15 cellular contexts compared by ENCODE assay signal in the genomic region with DNA sequence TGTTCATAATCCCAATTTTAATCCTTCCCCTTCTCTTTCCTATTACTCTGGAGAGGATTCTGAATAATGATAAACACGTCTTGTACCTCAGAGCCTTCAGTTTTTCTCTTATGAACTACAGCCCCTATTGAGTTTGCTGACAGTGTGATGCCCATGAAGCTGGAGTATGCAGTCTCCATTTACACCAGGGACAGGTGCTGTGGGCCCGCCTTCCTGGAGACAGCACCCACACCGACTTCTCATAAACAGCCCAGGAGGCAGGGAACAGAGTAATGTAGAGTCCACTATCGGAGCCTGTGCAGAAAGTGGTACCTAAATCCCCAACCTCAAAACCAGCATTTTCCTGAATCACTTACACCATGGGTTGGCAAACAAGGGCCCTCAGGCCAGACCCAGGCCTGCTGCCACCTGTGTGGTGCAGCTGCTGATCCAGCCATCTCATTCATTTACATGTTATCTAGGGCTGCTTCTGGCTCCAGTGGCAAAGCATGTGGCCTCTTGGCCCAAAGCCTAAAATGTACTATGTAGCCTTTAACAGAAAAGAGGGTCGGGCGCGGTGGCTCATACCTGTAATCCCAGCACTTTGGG.
DNase-seq lines count a peak whose midpoint lies in the region; ATAC-seq and TF ChIP-seq lines count a peak whose summit lies in the region.
"Had no signal": no experiment of that assay in that cellular context is flagged by ENCODE, and none has a peak within 500 bp of the region (broad histone marks: within the 10 kb centered on the region; RNA-seq: fewer than 3 reads in every experiment).

No MANE protein-coding gene starts in this region.

- no peak for TF ChIP-seq EP300 in gastroesophageal sphincter (IDR thresholded peaks at IDR 0.05)

- intact Hi-C loops in activated naive CD4-positive, alpha-beta T cell treated with anti-CD3 and anti-CD28 coated beads for 36 hours (cut with micrococcal nuclease): loop anchor here (1.0 to 5.0 kb wide), 8 partner anchors 26 to 1144 kb away; a partner anchor contains a TSS
- intact Hi-C loops in activated T-helper 2 cell treated with anti-CD3 and anti-CD28 coated beads, Interferon-gamma antibody, Interleukin-2, Interleukin-4, amounts not matched to agents 10 μg/mL and 5 μg/mL and 100 μg/mL, durations not matched to agents 14 hours and 24 hours and 36 hours (cut with micrococcal nuclease): loop anchor here (1.0 to 10.0 kb wide), 4 partner anchors 25 to 581 kb away; no protein-coding TSS in a partner anchor
- intact Hi-C loops in vagina (cut with DNase I): no loop called here

- CTCF ChIA-PET in activated naive CD4-positive, alpha-beta T cell treated with anti-CD3 and anti-CD28 coated beads for 36 hours (lab: Charles Lee): interaction anchor here (0.6 to 3.2 kb wide), 10 partner anchors 14 to 478 kb away, joined by 3 to 23 read pairs (median 3); no protein-coding TSS in a partner anchor

- H3K27ac ChIP-seq in gastroesophageal sphincter (no peak overlapping the region), vagina (no peak overlapping the region)
- H3K27ac ChIP-seq: brain microvascular endothelial cell had no signal

- TF ChIP-seq POLR2A in gastroesophageal sphincter (IDR thresholded peaks at IDR 0.05): no peak
- no peak for TF ChIP-seq POLR2A in vagina (IDR thresholded peaks at IDR 0.05)

- TF ChIP-seq CTCF in gastroesophageal sphincter (IDR thresholded peaks at IDR 0.05) (no peak), vagina (IDR thresholded peaks at IDR 0.05) (no peak)

- peaks cover 78% of the 10 kb centered on the region for H3K36me3 Mint-ChIP-seq in activated naive CD4-positive, alpha-beta T cell treated with anti-CD3 and anti-CD28 coated beads for 36 hours (ENCODE audit: low read depth)
- peaks cover 99% of the 10 kb centered on the region for H3K36me3 Mint-ChIP-seq in activated T-helper 2 cell treated with anti-CD3 and anti-CD28 coated beads, Interferon-gamma antibody, Interleukin-2, Interleukin-4, amounts not matched to agents 10 μg/mL and 5 μg/mL and 100 μg/mL, durations not matched to agents 14 hours and 24 hours and 36 hours (ENCODE audit: low read depth)
- peaks cover 78% of the 10 kb centered on the region for H3K36me3 Mint-ChIP-seq in stimulated activated naive CD8-positive, alpha-beta T cell treated with anti-CD3 and anti-CD28 coated beads, Interleukin-15, Interleukin-2, amounts not matched to agents 100 ng/mL and 50 ng/mL, for 24 hours (ENCODE audit: low read depth)
- H3K36me3 Mint-ChIP-seq: stimulated activated memory B cell treated with anti-CD40 and anti-IgM and Interleukin-4, amounts not matched to agents 10 μg/mL and 1 μg/mL and 100 μg/mL, for 72 hours had no signal

- no peaks in the 10 kb centered on the region for H3K4me1 ChIP-seq in gastroesophageal sphincter
- H3K4me1 ChIP-seq in vagina: no peaks in the 10 kb centered on the region

- H3K4me3 Mint-ChIP-seq in activated naive CD4-positive, alpha-beta T cell treated with anti-CD3 and anti-CD28 coated beads for 36 hours: peak overlapping the region; percentile 32
- H3K4me3 Mint-ChIP-seq in activated T-helper 2 cell treated with anti-CD3 and anti-CD28 coated beads, Interferon-gamma antibody, Interleukin-2, Interleukin-4, amounts not matched to agents 10 μg/mL and 5 μg/mL and 100 μg/mL, durations not matched to agents 14 hours and 24 hours and 36 hours (ENCODE audit: low read depth): peak overlapping the region; percentile 33
- peak overlapping the region; percentile 51 for H3K4me3 Mint-ChIP-seq in stimulated activated naive CD8-positive, alpha-beta T cell treated with anti-CD3 and anti-CD28 coated beads, Interleukin-15, Interleukin-2, amounts not matched to agents 100 ng/mL and 50 ng/mL, for 24 hours
- H3K4me3 Mint-ChIP-seq: stimulated activated memory B cell treated with anti-CD40 and anti-IgM and Interleukin-4, amounts not matched to agents 10 μg/mL and 1 μg/mL and 100 μg/mL, for 72 hours had no signal

- H3K4me3 ChIP-seq in gastroesophageal sphincter (no peak overlapping the region), vagina (no peak overlapping the region)

- H3K4me1 Mint-ChIP-seq in activated naive CD4-positive, alpha-beta T cell treated with anti-CD3 and anti-CD28 coated beads for 36 hours (ENCODE audit: low read depth): peaks cover 64% of the 10 kb centered on the region
- peaks cover 74% of the 10 kb centered on the region for H3K4me1 Mint-ChIP-seq in activated T-helper 2 cell treated with anti-CD3 and anti-CD28 coated beads, Interferon-gamma antibody, Interleukin-2, Interleukin-4, amounts not matched to agents 10 μg/mL and 5 μg/mL and 100 μg/mL, durations not matched to agents 14 hours and 24 hours and 36 hours (ENCODE audit: low read depth)
- peaks cover 49% of the 10 kb centered on the region for H3K4me1 Mint-ChIP-seq in stimulated activated naive CD8-positive, alpha-beta T cell treated with anti-CD3 and anti-CD28 coated beads, Interleukin-15, Interleukin-2, amounts not matched to agents 100 ng/mL and 50 ng/mL, for 24 hours (ENCODE audit: low read depth)

- WGBS in gastroesophageal sphincter (ENCODE audit: low coverage in 1 of 2), 2 donors: 94% methylated on average over 4 of the region's 7 CpGs; no CpG with 5 or more reads in 1 of the 2 donors

- H3K27ac Mint-ChIP-seq in activated naive CD4-positive, alpha-beta T cell treated with anti-CD3 and anti-CD28 coated beads for 36 hours: peak overlapping the region; percentile 83
- peak overlapping the region; percentile 98 for H3K27ac Mint-ChIP-seq in activated T-helper 2 cell treated with anti-CD3 and anti-CD28 coated beads, Interferon-gamma antibody, Interleukin-2, Interleukin-4, amounts not matched to agents 10 μg/mL and 5 μg/mL and 100 μg/mL, durations not matched to agents 14 hours and 24 hours and 36 hours
- H3K27ac Mint-ChIP-seq in stimulated activated naive CD8-positive, alpha-beta T cell treated with anti-CD3 and anti-CD28 coated beads, Interleukin-15, Interleukin-2, amounts not matched to agents 100 ng/mL and 50 ng/mL, for 24 hours: peak overlapping the region; percentile 78
- H3K27ac Mint-ChIP-seq: stimulated activated memory B cell treated with anti-CD40 and anti-IgM and Interleukin-4, amounts not matched to agents 10 μg/mL and 1 μg/mL and 100 μg/mL, for 72 hours had no signal

- peak; percentile 38 for DNase-seq in activated naive CD4-positive, alpha-beta T cell treated with anti-CD3 and anti-CD28 coated beads for 36 hours
- no peak for DNase-seq in activated naive CD4-positive, alpha-beta T cell treated with anti-CD3 and anti-CD28 coated beads, Interleukin-2, amount 50 U/mL, for 16 hours
- DNase-seq in activated T-helper 2 cell treated with anti-CD3 and anti-CD28 coated beads, Interferon-gamma antibody, Interleukin-2, Interleukin-4, amounts not matched to agents 10 μg/mL and 5 μg/mL and 100 μg/mL, durations not matched to agents 14 hours and 24 hours and 36 hours (ENCODE audit: low spot score): no peak
- DNase-seq in NCI-H2196 (lab: John Stamatoyannopoulos, UW; ENCODE audit: unreplicated experiment): no peak
- no peak for DNase-seq in vagina (ENCODE audit: extremely low spot score in 2 of 2)
- DNase-seq: kidney, NCI-H187 treated with DMSO at 0.1 percent for 48 hours, NCI-H774, Right ventricle myocardium superior had no signal

- H3K9me3 ChIP-seq in gastroesophageal sphincter (no peaks in the 10 kb centered on the region), vagina (no peaks in the 10 kb centered on the region)

- H3K27me3 Mint-ChIP-seq in activated naive CD4-positive, alpha-beta T cell treated with anti-CD3 and anti-CD28 coated beads for 36 hours (ENCODE audit: low read depth): no peaks in the 10 kb centered on the region
- H3K27me3 Mint-ChIP-seq in activated T-helper 2 cell treated with anti-CD3 and anti-CD28 coated beads, Interferon-gamma antibody, Interleukin-2, Interleukin-4, amounts not matched to agents 10 μg/mL and 5 μg/mL and 100 μg/mL, durations not matched to agents 14 hours and 24 hours and 36 hours (ENCODE audit: low read depth): no peaks in the 10 kb centered on the region
- no peaks in the 10 kb centered on the region for H3K27me3 Mint-ChIP-seq in stimulated activated naive CD8-positive, alpha-beta T cell treated with anti-CD3 and anti-CD28 coated beads, Interleukin-15, Interleukin-2, amounts not matched to agents 100 ng/mL and 50 ng/mL, for 24 hours

- no peaks in the 10 kb centered on the region for H3K36me3 ChIP-seq in gastroesophageal sphincter
- peaks cover 0 to 5% of the 10 kb centered on the region in 2 donors for H3K36me3 ChIP-seq in vagina

- H3K9me3 Mint-ChIP-seq in activated naive CD4-positive, alpha-beta T cell treated with anti-CD3 and anti-CD28 coated beads for 36 hours: no peaks in the 10 kb centered on the region
- H3K9me3 Mint-ChIP-seq in activated T-helper 2 cell treated with anti-CD3 and anti-CD28 coated beads, Interferon-gamma antibody, Interleukin-2, Interleukin-4, amounts not matched to agents 10 μg/mL and 5 μg/mL and 100 μg/mL, durations not matched to agents 14 hours and 24 hours and 36 hours: no peaks in the 10 kb centered on the region
- H3K9me3 Mint-ChIP-seq in stimulated activated naive CD8-positive, alpha-beta T cell treated with anti-CD3 and anti-CD28 coated beads, Interleukin-15, Interleukin-2, amounts not matched to agents 100 ng/mL and 50 ng/mL, for 24 hours: no peaks in the 10 kb centered on the region
- H3K9me3 Mint-ChIP-seq: stimulated activated memory B cell treated with anti-CD40 and anti-IgM and Interleukin-4, amounts not matched to agents 10 μg/mL and 1 μg/mL and 100 μg/mL, for 72 hours had no signal

- peaks cover 3% of the 10 kb centered on the region for H3K27me3 ChIP-seq in gastroesophageal sphincter
- H3K27me3 ChIP-seq in vagina: no peaks in the 10 kb centered on the region
- H3K27me3 ChIP-seq: brain microvascular endothelial cell had no signal

- peak; percentile 7 for ATAC-seq in HG03066 (IDR thresholded peaks at IDR 0.05; ENCODE audit: low read depth, unreplicated experiment)
- no peak for ATAC-seq in gastroesophageal sphincter
- ATAC-seq: right cardiac atrium had no signal
